8 cellular contexts compared by ENCODE assay signal in genomic region chr9:68356370-68357118, GRCh38. TPM values are rescaled to one million over a fixed set of nuclear protein-coding genes. Genes with fewer than 3 reads are reported as not detected.
A peak's percentile ranks its signal among the peaks of the same experiment; 100 is the strongest.
DNase-seq lines count a peak whose midpoint lies in the region; ATAC-seq, FAIRE-seq and TF ChIP-seq lines count a peak whose summit lies in the region.
"Not testable (repeated sequence)": the region's sequence is repeated elsewhere in the genome, so short reads cannot be mapped to it uniquely, and the experiment has no call there.

Gene PGM5 (plus strand): TSS chr9:68356611. CDS start chr9:68357128, 517 bp downstream.

- H3K9me3 Mint-ChIP-seq in type B pancreatic cell: not testable (repeated sequence)

- not testable (repeated sequence) for H2AFZ ChIP-seq in K562 (ENCODE audit: low read depth, low read length)

- H4K20me1 ChIP-seq in K562 (replicated peaks; ENCODE audit: control insufficient read depth, insufficient read depth, low read length): not testable (repeated sequence)

- FAIRE-seq in K562 (lab: Jason Lieb, UNC): not testable (repeated sequence)

- TF ChIP-seq POLR2A in K562 (conservative IDR thresholded peaks at IDR 0.05); right lobe of liver (IDR thresholded peaks at IDR 0.05): not testable (repeated sequence)

- not testable (repeated sequence) for H3K9ac ChIP-seq in K562 (ENCODE audit: insufficient read depth in 1 of 2, low read depth in 2 of 2, low read length in 2 of 2)

- not testable (repeated sequence) for TF ChIP-seq EP300 in K562 (IDR thresholded peaks at IDR 0.05; ENCODE audit: low read length)

- peak; percentile 18 for DNase-seq in EL
- not testable (repeated sequence) for DNase-seq in T-helper 17 cell; K562 (ENCODE audit: extremely low read depth in 1 of 4, low spot score in 3 of 4); fibroblast of villous mesenchyme (ENCODE audit: low read depth); type B pancreatic cell (ENCODE audit: extremely low spot score, unreplicated experiment)
- DNase-seq in right lobe of liver: peak in 2 of 3 donors; percentile 48 to 58
- DNase-seq in posterior vena cava (ENCODE audit: low spot score): peak; percentile 84

- intact Hi-C loops in K562 (cut with micrococcal nuclease); right lobe of liver (cut with DNase I); posterior vena cava (cut with DNase I): not testable (repeated sequence)

- not testable (repeated sequence) for H3K9me3 ChIP-seq in HEK293 (ENCODE audit: control insufficient read depth, insufficient read depth, low read depth, low read length); T-helper 17 cell (ENCODE audit: control insufficient read depth, low read length, poor library complexity, severe bottlenecking); K562 (replicated peaks; ENCODE audit: control insufficient read depth, insufficient read depth, low read depth, low read length); right lobe of liver

- ATAC-seq in T-helper 17 cell: peak; percentile 65
- ATAC-seq in K562: peak; percentile 40; the same call in 2 of the 3 replicates
- ATAC-seq in right lobe of liver: peak; percentile 80 to 87 (median 83)

- peak within 1 kb of the TSS; percentile 57 for H3K4me3 ChIP-seq in HEK293 (ENCODE audit: low read depth, low read length)
- H3K4me3 ChIP-seq in K562: not testable (repeated sequence)
- peak within 1 kb of the TSS; percentile 54 for H3K4me3 ChIP-seq in fibroblast of villous mesenchyme (ENCODE audit: low read depth, low read length)
- peak within 1 kb of the TSS; percentile 32 to 46 (median 35) for H3K4me3 ChIP-seq in right lobe of liver

- H3K27me3 Mint-ChIP-seq in T-helper 17 cell (peaks cover 11% of the 10 kb centered on the region), type B pancreatic cell (peaks cover 54% of the 10 kb centered on the region)

- not testable (repeated sequence) for H3K36me3 Mint-ChIP-seq in T-helper 17 cell (ENCODE audit: low read depth); type B pancreatic cell

- not testable (repeated sequence) for H3K27ac ChIP-seq in HEK293 (ENCODE audit: extremely low read depth, low read depth, low read length); K562 (ENCODE audit: extremely low read depth, low read depth, low read length)
- peak within 1 kb of the TSS in 1 of 3 donors; percentile 8 for H3K27ac ChIP-seq in right lobe of liver

- H3K79me2 ChIP-seq in K562 (ENCODE audit: control insufficient read depth, insufficient read depth, low read length): not testable (repeated sequence)

- 3% methylated on average over 22 of the region's 58 CpGs for WGBS in K562 (ENCODE audit: insufficient coverage, low coverage, missing lambda C conversion rate)
- WGBS in right lobe of liver (ENCODE audit: insufficient coverage, low coverage, low lambda C conversion rate, missing lambda C conversion rate): 2% methylated on average over 21 of the region's 58 CpGs

- H3K4me3 Mint-ChIP-seq in T-helper 17 cell: peak within 1 kb of the TSS; percentile 82
- peak within 1 kb of the TSS; percentile 87 for H3K4me3 Mint-ChIP-seq in type B pancreatic cell

- in situ Hi-C loops in K562 (cut with MboI): not testable (repeated sequence)

- TF ChIP-seq RAD21 in K562 (CRISPR knock-in tag; conservative IDR thresholded peaks at IDR 0.05 in 1 of 2, IDR thresholded peaks at IDR 0.05 in 1 of 2): not testable (repeated sequence)

- not testable (repeated sequence) for H3K4me1 ChIP-seq in HEK293 (ENCODE audit: control insufficient read depth, insufficient read depth, low read length); K562 (replicated peaks in 1 of 2; ENCODE audit: control insufficient read depth in 2 of 2, insufficient read depth in 2 of 2, low read length in 2 of 2); right lobe of liver

- not testable (repeated sequence) for H3K36me3 ChIP-seq in HEK293 (ENCODE audit: control insufficient read depth in 2 of 2, insufficient read depth in 1 of 2, low read length in 2 of 2); K562 (ENCODE audit: control insufficient read depth, insufficient read depth, low read length); right lobe of liver

- not testable (repeated sequence) for H3K9me1 ChIP-seq in K562 (ENCODE audit: control insufficient read depth, insufficient read depth, low read length)

- not testable (repeated sequence) for H3K4me1 Mint-ChIP-seq in T-helper 17 cell; type B pancreatic cell (ENCODE audit: unreplicated experiment)

- not testable (repeated sequence) for H3K27ac Mint-ChIP-seq in T-helper 17 cell
- H3K27ac Mint-ChIP-seq in type B pancreatic cell: peak within 1 kb of the TSS; percentile 7

- TF ChIP-seq CTCF in HEK293 (tag by site-specific recombination; IDR thresholded peaks at IDR 0.05); K562 (IDR thresholded peaks at IDR 0.05 in 2 of 3, conservative IDR thresholded peaks at IDR 0.05 in 1 of 3; ENCODE audit: insufficient read depth in 2 of 3, low read depth in 1 of 3, low read length in 3 of 3); fibroblast of villous mesenchyme (IDR thresholded peaks at IDR 0.05; ENCODE audit: insufficient read depth, low read depth, low read length); right lobe of liver (IDR thresholded peaks at IDR 0.05); type B pancreatic cell (conservative IDR thresholded peaks at IDR 0.05): not testable (repeated sequence)

- POLR2A ChIA-PET in HEK293 (lab: Yijun Ruan, JAX); K562 (lab: Yijun Ruan, JAX): not testable (repeated sequence)

- BruUV-seq in K562 (replicated peaks; lab: Mats Ljungman, UMichigan): not testable (repeated sequence)

- H3K4me2 ChIP-seq in K562 (ENCODE audit: insufficient read depth, low read length): not testable (repeated sequence)

- CTCF ChIA-PET in HEK293 (lab: Yijun Ruan, JAX); K562 (lab: Yijun Ruan, JAX; ENCODE audit: low intra/inter-chr PET ratio): not testable (repeated sequence)

- not testable (repeated sequence) for H3K27me3 ChIP-seq in K562 (ENCODE audit: control insufficient read depth in 2 of 2, insufficient read depth in 2 of 2, low read length in 2 of 2); right lobe of liver

TF ChIP-seq in HEK293, 187 proteins besides CTCF, POLR2A, EP300 and RAD21 (continues in another document):
- TF ChIP-seq SP3 (tag by site-specific recombination; IDR thresholded peaks at IDR 0.05): peak; percentile 59
- peak; percentile 76 for TF ChIP-seq ZBTB17 (tag by site-specific recombination; IDR thresholded peaks at IDR 0.05)

RNA-seq across cellular contexts. Expression of gene PGM5, which starts in this region (rescaled TPM):
- total RNA-seq in T-helper 17 cell (under 1 TPM; 0.16 to 0.40 TPM), K562 (2014; rRNA removed) (0.33 TPM in 1 of 2 replicates, not detected in the other), K562 (2014; rRNA removed; fragmentation: Illumina TruSeq; extraction: Trizol) (0.15 and 0.16 TPM in 2 replicates), K562 (2015; rRNA removed; fragmentation: Illumina TruSeq; extraction: Trizol) (0.15 and 0.22 TPM in 2 replicates), K562 (2021) (0.24 and 0.45 TPM in 2 replicates), fibroblast of villous mesenchyme (2.6 and 5.8 TPM in 2 replicates), right lobe of liver (1 to 10 TPM; 1.4 to 3.5 (median 2.9) TPM), posterior vena cava (100 to 1,000 TPM; 226 to 235 TPM), type B pancreatic cell (ENCODE audit: low replicate concordance) (5.8 and 21.2 TPM in 2 replicates)
- not detected in 2 replicates for total RNA-seq in K562 (2011; cell fraction: chromatin; rRNA removed; ENCODE audit: low replicate concordance)
- total RNA-seq in K562 (2011; cell fraction: nucleolus; rRNA removed): 0.17 TPM in 1 of 2 replicates, not detected in the other
- 0.15 TPM in 1 of 2 replicates, not detected in the other for total RNA-seq in K562 (2011; cell fraction: nucleoplasm; rRNA removed)
- polyA plus RNA-seq in K562 (2011; rRNA removed) (0.04 and 0.20 TPM in 2 replicates), K562 (2014; fragmentation: Illumina TruSeq; extraction: Trizol) (0.08 and 0.16 TPM in 2 replicates), K562 (2014; fragmentation: Nextera tagmentation; extraction: Ambion mirVana) (under 1 TPM; 0.07 to 0.14 TPM), K562 (2014; rRNA removed) (0.03 and 0.23 TPM in 2 replicates)
- 0.07 TPM in 1 of 2 replicates, not detected in the other for polyA plus RNA-seq in K562 (2011; cell fraction: cytosol; rRNA removed)
- 0.03 TPM in 1 of 2 replicates, not detected in the other for polyA plus RNA-seq in K562 (2011; cell fraction: nucleus; rRNA removed)
- polyA plus RNA-seq in K562 (2012): 0.14 and 0.22 TPM in 2 replicates
- 0.06 and 0.49 TPM in 2 replicates for polyA minus RNA-seq in K562 (2011; rRNA and poly(A)+ RNA removed)
- 0.38 TPM in 1 of 2 replicates, not detected in the other for polyA minus RNA-seq in K562 (2011; cell fraction: cytosol; rRNA and poly(A)+ RNA removed)
- under 0.01 TPM in 1 of 2 replicates, not detected in the other for polyA minus RNA-seq in K562 (2011; cell fraction: nucleus; rRNA and poly(A)+ RNA removed)

Comparison
In these comparisons a context has a peak if more than half of its experiments do, and no peak if none do; other contexts are left out.
1. RNA of gene PGM5 (total RNA-seq): 226 to 235 TPM in posterior vena cava; 5.8 to 21.2 TPM in type B pancreatic cell, 1.4 to 3.5 TPM in right lobe of liver, 2.6 to 5.8 TPM in fibroblast of villous mesenchyme, 0.16 to 0.40 TPM in T-helper 17 cell and 0.15 to 0.45 TPM in K562; every median in the first group is over 10 times any median in the second.
2. Peak in ATAC-seq in T-helper 17 cell; RNA of the gene not detected or under 1 TPM.
3. Peak in ATAC-seq in K562; RNA of the gene not detected or under 1 TPM.
4. Peak in every context shown above with its lines, with median percentiles within 50 percentile points of each other: ATAC-seq.